ENCODE assay signal across 14 cellular contexts in genomic region chr7:4733936-4734528, GRCh38. TPM values are rescaled to one million over a fixed set of nuclear protein-coding genes. Genes with fewer than 3 reads are reported as not detected.
DNase-seq lines count a peak whose midpoint lies in the region; ATAC-seq and TF ChIP-seq lines count a peak whose summit lies in the region.
"Had no signal": no experiment of that assay in that cellular context is flagged by ENCODE, and none has a peak within 500 bp of the region (broad histone marks: within the 10 kb centered on the region; RNA-seq: fewer than 3 reads in every experiment).

No MANE protein-coding gene starts in this region.

- peak in 2 of 10 experiments; percentile 27 to 37 for DNase-seq in CD4-positive, alpha-beta T cell
- DNase-seq in KBM-7 (peak; percentile 5), astrocyte of the spinal cord (ENCODE audit: low read depth, low spot score) (peak; percentile 45), SKM-1 (lab: John Stamatoyannopoulos, UW; ENCODE audit: unreplicated experiment) (no peak), GM13976 (ENCODE audit: low spot score) (no peak), AG08396 (ENCODE audit: low spot score) (no peak)
- DNase-seq in stimulated activated CD4-positive, alpha-beta T cell treated with anti-CD3 and anti-CD28 coated beads, Interleukin-4, amount 100 ng/mL, for 4 hours = no peak
- DNase-seq: GM23248; MG63; NCI-H446 treated with DMSO at 0.1 percent for 48 hours; posterior cingulate gyrus; stimulated activated CD4-positive, alpha-beta T cell treated with anti-CD3 and anti-CD28 coated beads, Interleukin-2, amount 100 ng/mL, for 24 hours had no signal

- POLR2A ChIA-PET in CD4-positive, alpha-beta T cell (lab: Charles Lee) = interaction anchor here (0.6 to 3.5 kb wide), 6 partner anchors 8 to 875 kb away, joined by 3 to 16 read pairs (median 4); partner anchors contain the start of gene AP5Z1

- intact Hi-C loops in CD4-positive, alpha-beta T cell (cut with DNase I, micrococcal nuclease) = no loop called here

- no peaks in the 10 kb centered on the region for H3K27me3 Mint-ChIP-seq in CD4-positive, alpha-beta T cell
- H3K27me3 Mint-ChIP-seq in nephron (ENCODE audit: low read depth) = no peaks in the 10 kb centered on the region

- H3K27ac ChIP-seq in CD4-positive, alpha-beta T cell (ENCODE audit: low read depth, low read length) = peak overlapping the region; percentile 25
- H3K27ac ChIP-seq: GM23248, VCaP had no signal

- TF ChIP-seq CTCF in CD4-positive, alpha-beta T cell (IDR thresholded peaks at IDR 0.05) = no peak
- no peak for TF ChIP-seq CTCF in astrocyte of the spinal cord (IDR thresholded peaks at IDR 0.05; ENCODE audit: low read depth, low read length)
- no peak for TF ChIP-seq CTCF in nephron (IDR thresholded peaks at IDR 0.05; ENCODE audit: unreplicated experiment in 3 of 3)
- no peak for TF ChIP-seq CTCF in GM13976 (IDR thresholded peaks at IDR 0.05; ENCODE audit: borderline replicate concordance, control extremely low read depth, extremely low read depth, insufficient read depth, missing control alignments)

- H3K4me3 Mint-ChIP-seq in CD4-positive, alpha-beta T cell = peak overlapping the region; percentile 74
- no peak overlapping the region for H3K4me3 Mint-ChIP-seq in nephron

- no peaks in the 10 kb centered on the region for H3K9me3 Mint-ChIP-seq in CD4-positive, alpha-beta T cell
- H3K9me3 Mint-ChIP-seq in nephron = no peaks in the 10 kb centered on the region

- CTCF ChIA-PET in CD4-positive, alpha-beta T cell (lab: Charles Lee) = interaction anchor here (0.6 kb wide), 1 partner anchor 18 kb away, joined by 4 read pairs; no protein-coding TSS in a partner anchor

- H3K36me3 Mint-ChIP-seq in CD4-positive, alpha-beta T cell (ENCODE audit: low read depth) = peaks cover 19% of the 10 kb centered on the region
- H3K36me3 Mint-ChIP-seq in nephron (ENCODE audit: low read depth) = peaks cover 23% of the 10 kb centered on the region

- H3K9me3 ChIP-seq in CD4-positive, alpha-beta T cell (ENCODE audit: control insufficient read depth, low read length) = no peaks in the 10 kb centered on the region
- H3K9me3 ChIP-seq: MG63 had no signal

- peak; percentile 57 for ATAC-seq in CD4-positive, alpha-beta T cell (ENCODE audit: poor library complexity)

- no peaks in the 10 kb centered on the region for H3K27me3 ChIP-seq in CD4-positive, alpha-beta T cell (ENCODE audit: control insufficient read depth, insufficient read depth, low read length)
- H3K27me3 ChIP-seq: MG63 had no signal

- no peak overlapping the region for H3K4me3 ChIP-seq in astrocyte of the spinal cord (ENCODE audit: low read depth, low read length)
- H3K4me3 ChIP-seq: GM23248, MG63 had no signal

- peak overlapping the region; percentile 80 for H3K27ac Mint-ChIP-seq in CD4-positive, alpha-beta T cell
- peak overlapping the region; percentile 9 to 53 (median 44) for H3K27ac Mint-ChIP-seq in nephron

- in situ Hi-C loops in KBM-7 (cut with MboI; ENCODE audit: low pct_unique_long_range_greater_than_20kb, low sequenced_read_pairs) = no loop called here
- in situ Hi-C loops in astrocyte of the spinal cord (cut with HindIII; ENCODE audit: low sequenced_read_pairs) = no loop called here
- in situ Hi-C loops in GM13976 (cut with MboI; ENCODE audit: low sequenced_read_pairs, unreplicated experiment) = no loop called here

- peaks cover 73% of the 10 kb centered on the region for H3K4me1 Mint-ChIP-seq in CD4-positive, alpha-beta T cell (ENCODE audit: low read depth)
- H3K4me1 Mint-ChIP-seq in nephron = peaks cover 37% of the 10 kb centered on the region

RNA-seq across cellular contexts. Expression of gene AP5Z1, which starts 41.4 kb away (rescaled TPM):
- total RNA-seq in CD4-positive, alpha-beta T cell = 100 to 1,000 TPM in 1 of 2 experiments, 10 to 100 TPM in 1; 93.5 to 102 TPM

RNA-seq across cellular contexts. Expression of gene FOXK1, which starts 51.9 kb away (rescaled TPM):
- 10 to 100 TPM; 67.8 to 68.1 TPM for total RNA-seq in CD4-positive, alpha-beta T cell

Comparison
In these comparisons a context has a peak if more than half of its experiments do, and no peak if none do; other contexts are left out.
1. DNase-seq: peak in KBM-7 (single experiment) and astrocyte of the spinal cord (single experiment); none in stimulated activated CD4-positive, alpha-beta T cell treated with anti-CD3 and anti-CD28 coated beads, Interleukin-4, amount 100 ng/mL, for 4 hours (0 of 2), SKM-1 (single experiment), GM13976 (single experiment) and AG08396 (single experiment).